1 cellular context compared by ENCODE assay signal in genomic region chr19:42219812-42220750, GRCh38.
TF ChIP-seq lines count a peak whose summit lies in the region.

A gene with protein sequence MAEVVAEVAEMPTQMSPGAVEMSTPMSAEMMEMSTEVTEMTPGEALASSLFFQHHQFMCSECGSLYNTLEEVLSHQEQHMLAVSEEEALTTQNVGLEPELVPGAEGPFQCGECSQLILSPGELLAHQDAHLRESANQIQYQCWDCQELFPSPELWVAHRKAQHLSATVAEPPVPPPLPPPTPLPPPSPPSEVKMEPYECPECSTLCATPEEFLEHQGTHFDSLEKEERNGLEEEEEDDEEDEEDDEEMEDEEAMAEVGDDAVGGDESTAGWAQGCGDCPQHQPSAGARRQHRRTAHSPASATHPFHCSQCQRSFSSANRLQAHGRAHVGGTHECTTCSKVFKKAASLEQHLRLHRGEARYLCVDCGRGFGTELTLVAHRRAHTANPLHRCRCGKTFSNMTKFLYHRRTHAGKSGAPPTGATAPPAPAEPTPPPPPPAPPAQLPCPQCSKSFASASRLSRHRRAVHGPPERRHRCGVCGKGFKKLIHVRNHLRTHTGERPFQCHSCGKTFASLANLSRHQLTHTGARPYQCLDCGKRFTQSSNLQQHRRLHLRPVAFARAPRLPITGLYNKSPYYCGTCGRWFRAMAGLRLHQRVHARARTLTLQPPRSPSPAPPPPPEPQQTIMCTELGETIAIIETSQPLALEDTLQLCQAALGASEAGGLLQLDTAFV (plus strand): TSS chr19:42220312. CDS start chr19:42224404, 4,092 bp downstream.

TF ChIP-seq in HepG2, 621 proteins besides CTCF, POLR2A, EP300 and RAD21 (continued from another document):
- peak; percentile 64; the same call in 1 of the 2 replicates for TF ChIP-seq CEBPB (IDR thresholded peaks at IDR 0.05; ENCODE audit: borderline replicate concordance, low read depth, low read length)
- TF ChIP-seq ZFY (CRISPR knock-in tag; IDR thresholded peaks at IDR 0.05) = peak; percentile 79
- TF ChIP-seq RFXAP (CRISPR knock-in tag; IDR thresholded peaks at IDR 0.05; ENCODE audit: borderline replicate concordance) = peak; percentile 99
- peak; percentile 75 for TF ChIP-seq PHF20 (CRISPR knock-in tag; IDR thresholded peaks at IDR 0.05)
- peak; percentile 93 for TF ChIP-seq ARID4A (CRISPR knock-in tag; IDR thresholded peaks at IDR 0.05; ENCODE audit: borderline replicate concordance)
- no peak for TF ChIP-seq SSRP1 (CRISPR knock-in tag; IDR thresholded peaks at IDR 0.05)
- TF ChIP-seq ZFP62 (CRISPR knock-in tag; IDR thresholded peaks at IDR 0.05) = no peak
- peak; percentile 68 for TF ChIP-seq JUNB (CRISPR knock-in tag; IDR thresholded peaks at IDR 0.05; ENCODE audit: borderline replicate concordance)
- no peak for TF ChIP-seq NPAS2 (CRISPR knock-in tag; IDR thresholded peaks at IDR 0.05; ENCODE audit: borderline replicate concordance)
- no peak for TF ChIP-seq REL (CRISPR knock-in tag; conservative IDR thresholded peaks at IDR 0.05)
- TF ChIP-seq SIN3B (IDR thresholded peaks at IDR 0.05; ENCODE audit: low read length) = peak; percentile 46; the same call in 1 of the 2 replicates
- TF ChIP-seq ZNF644 (CRISPR knock-in tag; IDR thresholded peaks at IDR 0.05; ENCODE audit: low read depth) = 0 out of 2 replicates have a peak, but pooled peaks have one; percentile 27
- TF ChIP-seq NR0B2 (CRISPR knock-in tag; IDR thresholded peaks at IDR 0.05) = peak; percentile 34; the same call in 1 of the 2 replicates
- TF ChIP-seq KLF16 (CRISPR knock-in tag; IDR thresholded peaks at IDR 0.05) = peak in 1 of 2 experiments; percentile 95; a peak in 2 of 4 replicates
- TF ChIP-seq ZNF614 (CRISPR knock-in tag; IDR thresholded peaks at IDR 0.05; ENCODE audit: borderline replicate concordance) = peak; percentile 38; the same call in 1 of the 2 replicates
- TF ChIP-seq JDP2 (CRISPR knock-in tag; IDR thresholded peaks at IDR 0.05; ENCODE audit: borderline replicate concordance) = no peak
- peak; percentile 73 for TF ChIP-seq MNT (IDR thresholded peaks at IDR 0.05)
- TF ChIP-seq ZBTB46 (CRISPR knock-in tag; IDR thresholded peaks at IDR 0.05; ENCODE audit: borderline replicate concordance) = no peak
- 0 out of 2 replicates have a peak, but pooled peaks have one; percentile 52 for TF ChIP-seq KLF11 (CRISPR knock-in tag; IDR thresholded peaks at IDR 0.05)
- TF ChIP-seq ZNF674 (CRISPR knock-in tag; IDR thresholded peaks at IDR 0.05; ENCODE audit: low read depth) = no peak
